Comparison of ENCODE assay signal across 31 cellular contexts in genomic region chr11:102793677-102794290, GRCh38. TPM values are rescaled to one million over a fixed set of nuclear protein-coding genes. Genes with fewer than 3 reads are reported as not detected.
A peak's percentile ranks its signal among the peaks of the same experiment; 100 is the strongest.
DNase-seq lines count a peak whose midpoint lies in the region; ATAC-seq, FAIRE-seq and TF ChIP-seq lines count a peak whose summit lies in the region.
"Had no signal": no experiment of that assay in that cellular context is flagged by ENCODE, and none has a peak within 500 bp of the region (broad histone marks: within the 10 kb centered on the region; RNA-seq: fewer than 3 reads in every experiment).

No MANE protein-coding gene starts in this region.

- FAIRE-seq in bronchial epithelial cell (lab: Jason Lieb, UNC): peak; percentile 18
- FAIRE-seq in urothelium cell line (lab: Jason Lieb, UNC): no peak
- FAIRE-seq: A204.1, islet of Langerhans had no signal

- peaks cover 7% of the 10 kb centered on the region for H3K27me3 Mint-ChIP-seq in stimulated activated naive CD8-positive, alpha-beta T cell treated with anti-CD3 and anti-CD28 coated beads, Interleukin-15, amount 100 ng/mL, for 72 hours
- H3K27me3 Mint-ChIP-seq: activated CD8-positive, alpha-beta memory T cell treated with anti-CD3 and anti-CD28 coated beads, Interleukin-2, amount 10 ng/mL, durations not matched to agents 7 days and 5 days had no signal

- no peak for ATAC-seq in stimulated activated naive CD8-positive, alpha-beta T cell treated with anti-CD3 and anti-CD28 coated beads, Interleukin-15, amount 100 ng/mL, for 72 hours
- no peak for ATAC-seq in stimulated activated naive CD8-positive, alpha-beta T cell treated with anti-CD3 and anti-CD28 coated beads, Interleukin-15, Interleukin-2, amounts not matched to agents 100 U/mL and 50 U/mL, for 24 hours
- ATAC-seq in HG02763 (IDR thresholded peaks at IDR 0.05; ENCODE audit: unreplicated experiment) (no peak), GM19023 (IDR thresholded peaks at IDR 0.05; ENCODE audit: unreplicated experiment) (no peak)
- ATAC-seq: activated CD8-positive, alpha-beta memory T cell treated with anti-CD3 and anti-CD28 coated beads, Interleukin-2, amount 10 ng/mL, durations not matched to agents 7 days and 5 days; CD8-positive, alpha-beta T cell had no signal

- H3K36me3 ChIP-seq in bronchial epithelial cell (ENCODE audit: control insufficient read depth, insufficient read depth, low read length): no peaks in the 10 kb centered on the region
- H3K36me3 ChIP-seq: ascending aorta, left ventricle myocardium inferior, upper lobe of right lung had no signal

- peaks cover 8% of the 10 kb centered on the region for H3K4me1 Mint-ChIP-seq in stimulated activated naive CD8-positive, alpha-beta T cell treated with anti-CD3 and anti-CD28 coated beads, Interleukin-15, amount 100 ng/mL, for 72 hours
- H3K4me1 Mint-ChIP-seq: activated CD8-positive, alpha-beta memory T cell treated with anti-CD3 and anti-CD28 coated beads, Interleukin-2, amount 10 ng/mL, durations not matched to agents 7 days and 5 days had no signal

- no peak for DNase-seq in stimulated activated naive CD8-positive, alpha-beta T cell treated with anti-CD3 and anti-CD28 coated beads, Interleukin-15, amount 100 ng/mL, for 72 hours
- no peak for DNase-seq in stimulated activated naive CD8-positive, alpha-beta T cell treated with anti-CD3 and anti-CD28 coated beads, Interleukin-15, Interleukin-2, amounts not matched to agents 100 U/mL and 50 U/mL, for 24 hours
- DNase-seq in LNCaP clone FGC (ENCODE audit: low read depth) (peak; percentile 81), bronchial epithelial cell (ENCODE audit: low read depth) (no peak), DMS53 (lab: John Stamatoyannopoulos, UW) (no peak), urothelium cell line (ENCODE audit: low spot score) (no peak)
- DNase-seq: activated CD4-positive, alpha-beta T cell treated with anti-CD3 and anti-CD28 coated beads, Interleukin-2, amount 50 U/mL, for 4 hours; activated CD8-positive, alpha-beta memory T cell treated with anti-CD3 and anti-CD28 coated beads, Interleukin-2, amount 10 ng/mL, durations not matched to agents 7 days and 5 days; activated gamma-delta T cell treated with Interleukin-2 at 50 U/mL for 16 hours; activated T-cell treated with anti-CD3 and anti-CD28 coated beads, Interleukin-2, amount 50 U/mL, for 4 hours; caudate nucleus; CD8-positive, alpha-beta T cell; cortex of kidney; DMS 273 treated with DMSO at 0.1 percent for 48 hours; effector memory CD4-positive, alpha-beta T cell; left ventricle myocardium inferior; NCI-H146; NCI-H2107; upper lobe of right lung had no signal

- H3K27ac Mint-ChIP-seq in stimulated activated naive CD8-positive, alpha-beta T cell treated with anti-CD3 and anti-CD28 coated beads, Interleukin-15, amount 100 ng/mL, for 72 hours: peak overlapping the region; percentile 89 to 90
- H3K27ac Mint-ChIP-seq: activated CD8-positive, alpha-beta memory T cell treated with anti-CD3 and anti-CD28 coated beads, Interleukin-2, amount 10 ng/mL, durations not matched to agents 7 days and 5 days; CD8-positive, alpha-beta T cell; stimulated activated naive B cell treated with anti-CD40 and anti-IgM and Interleukin-4, amounts not matched to agents 10 μg/mL and 1 μg/mL and 100 μg/mL, for 72 hours had no signal

- H3K9me3 Mint-ChIP-seq in stimulated activated naive CD8-positive, alpha-beta T cell treated with anti-CD3 and anti-CD28 coated beads, Interleukin-15, amount 100 ng/mL, for 72 hours: no peaks in the 10 kb centered on the region
- H3K9me3 Mint-ChIP-seq: activated T-cell treated with anti-CD3 and anti-CD28 coated beads, Interleukin-2, amount 50 U/mL, for 4 hours; CD8-positive, alpha-beta T cell; stimulated activated naive B cell treated with anti-CD40 and anti-IgM and Interleukin-4, amounts not matched to agents 10 μg/mL and 1 μg/mL and 100 μg/mL, for 72 hours had no signal

- no peaks in the 10 kb centered on the region for H3K27me3 ChIP-seq in bronchial epithelial cell (ENCODE audit: control insufficient read depth, insufficient read depth, low read length)
- H3K27me3 ChIP-seq: ascending aorta, upper lobe of right lung had no signal

- H3K4me3 Mint-ChIP-seq in stimulated activated naive CD8-positive, alpha-beta T cell treated with anti-CD3 and anti-CD28 coated beads, Interleukin-15, amount 100 ng/mL, for 72 hours: no peak overlapping the region
- H3K4me3 Mint-ChIP-seq: activated CD8-positive, alpha-beta memory T cell treated with anti-CD3 and anti-CD28 coated beads, Interleukin-2, amount 10 ng/mL, durations not matched to agents 7 days and 5 days; activated T-cell treated with anti-CD3 and anti-CD28 coated beads, Interleukin-2, amount 50 U/mL, for 4 hours; CD8-positive, alpha-beta T cell; stimulated activated naive B cell treated with anti-CD40 and anti-IgM and Interleukin-4, amounts not matched to agents 10 μg/mL and 1 μg/mL and 100 μg/mL, for 72 hours had no signal

- no peak overlapping the region for H3K4me3 ChIP-seq in LNCaP clone FGC (ENCODE audit: low read depth, low read length)
- no peak overlapping the region for H3K4me3 ChIP-seq in bronchial epithelial cell (ENCODE audit: low read depth, low read length)
- H3K4me3 ChIP-seq: ascending aorta, GM23248, left ventricle myocardium inferior, skin epidermis, upper lobe of right lung had no signal

- TF ChIP-seq CTCF in LNCaP clone FGC (IDR thresholded peaks at IDR 0.05; ENCODE audit: control insufficient read depth, extremely low read depth, insufficient read depth) (no peak), bronchial epithelial cell (IDR thresholded peaks at IDR 0.05; ENCODE audit: insufficient read depth, low read length, severe bottlenecking) (no peak)

RNA-seq across cellular contexts. Expression of gene MMP1, which starts 4.2 kb away (rescaled TPM):
- 68.1 and 168 TPM in 2 replicates for total RNA-seq in bronchial epithelial cell
- total RNA-seq: activated CD8-positive, alpha-beta memory T cell treated with anti-CD3 and anti-CD28 coated beads, Interleukin-2, amount 10 ng/mL, durations not matched to agents 7 days and 5 days; activated T-cell treated with anti-CD3 and anti-CD28 coated beads, Interleukin-2, amount 50 U/mL, for 4 hours; ascending aorta; CD8-positive, alpha-beta T cell; left ventricle myocardium inferior; OCI-LY7; temporal lobe had no signal

RNA-seq across cellular contexts. Expression of gene MMP10, which starts 13.4 kb away (rescaled TPM):
- 4.2 and 4.9 TPM in 2 replicates for total RNA-seq in bronchial epithelial cell
- total RNA-seq: ascending aorta; CD8-positive, alpha-beta T cell; left ventricle myocardium inferior; OCI-LY7; SK-MEL-5; temporal lobe had no signal

RNA-seq across cellular contexts. Expression of gene MMP3, which starts 49.6 kb away (rescaled TPM):
- total RNA-seq in bronchial epithelial cell: 0.13 and 0.26 TPM in 2 replicates
- total RNA-seq: activated CD8-positive, alpha-beta memory T cell treated with anti-CD3 and anti-CD28 coated beads, Interleukin-2, amount 10 ng/mL, durations not matched to agents 7 days and 5 days; activated T-cell treated with anti-CD3 and anti-CD28 coated beads, Interleukin-2, amount 50 U/mL, for 4 hours; ascending aorta; CD8-positive, alpha-beta T cell; epithelial cell of proximal tubule; left ventricle myocardium inferior; OCI-LY7; temporal lobe; upper lobe of right lung had no signal
